9 cellular contexts compared by ENCODE assay signal in the genomic region with DNA sequence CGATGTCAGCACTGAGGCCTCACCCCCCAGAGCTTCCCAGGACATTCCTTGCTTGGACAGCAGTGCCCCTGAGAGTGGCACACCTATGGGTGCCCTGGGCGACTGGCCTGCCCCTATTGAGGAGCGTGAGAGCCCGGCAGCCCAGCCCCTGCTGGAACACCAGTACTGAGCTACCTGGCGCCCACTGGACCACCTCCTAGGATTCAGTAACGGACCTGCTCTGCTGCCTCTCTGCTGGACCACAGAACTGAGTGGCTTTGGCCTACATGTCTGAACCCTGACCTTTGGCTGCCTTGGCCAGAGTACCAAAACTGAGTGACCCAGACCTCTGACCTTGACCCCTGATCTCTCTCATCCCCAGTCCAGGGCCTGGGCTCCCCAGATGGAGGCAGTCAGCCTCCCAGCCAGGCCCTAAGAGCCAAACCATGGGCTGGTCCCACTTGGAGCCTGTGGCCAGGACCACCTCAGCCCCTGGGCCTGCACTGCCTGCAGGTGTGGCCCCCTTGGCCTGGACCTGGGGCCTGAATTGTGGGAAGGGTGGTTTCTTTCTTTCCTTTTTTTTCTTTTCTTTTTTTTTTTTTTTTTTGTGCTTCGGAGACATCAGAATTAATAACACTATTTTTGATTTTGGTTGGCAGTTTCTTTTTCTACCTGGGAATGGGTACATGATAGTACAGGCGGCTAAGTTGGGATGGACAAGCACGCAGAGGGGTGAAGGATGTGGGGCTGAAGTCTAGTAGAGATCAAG. TPM values are rescaled to one million over a fixed set of nuclear protein-coding genes. Genes with fewer than 3 reads are reported as not detected.
DNase-seq lines count a peak whose midpoint lies in the region; ATAC-seq and TF ChIP-seq lines count a peak whose summit lies in the region.
"Had no signal": no experiment of that assay in that cellular context is flagged by ENCODE, and none has a peak within 500 bp of the region (broad histone marks: within the 10 kb centered on the region; RNA-seq: fewer than 3 reads in every experiment).

No MANE protein-coding gene starts in this region.

- peak overlapping the region; percentile 56 for H3K14ac ChIP-seq in neuronal stem cell (ENCODE audit: low read length)

- intact Hi-C loops in CD4-positive, alpha-beta memory T cell (cut with micrococcal nuclease) = no loop called here
- intact Hi-C loops in mucosa of descending colon (cut with DNase I, micrococcal nuclease) = no loop called here

- DNase-seq in CD4-positive, alpha-beta memory T cell = no peak
- DNase-seq in MM.1S = no peak
- no peak for DNase-seq in effector memory CD4-positive, alpha-beta T cell
- no peak for DNase-seq in neuronal stem cell (ENCODE audit: low spot score)
- no peak for DNase-seq in stimulated activated CD4-positive, alpha-beta T cell treated with anti-CD3 and anti-CD28 coated beads, Interleukin-12 subunit alpha, Interleukin-12 subunit beta, amount 100 ng/mL, for 4 hours
- DNase-seq in stimulated activated CD4-positive, alpha-beta T cell treated with anti-CD3 and anti-CD28 coated beads, Interleukin-4, amount 100 ng/mL, for 4 hours = no peak
- DNase-seq in NCI-H187 treated with DMSO at 0.1 percent for 48 hours (lab: John Stamatoyannopoulos, UW) = no peak
- DNase-seq in mucosa of descending colon = no peak

- H3K4me2 ChIP-seq in MM.1S (ENCODE audit: low read depth, low read length) (peak overlapping the region; percentile 97), neuronal stem cell (ENCODE audit: insufficient read depth, low read length, poor library complexity, severe bottlenecking) (no peak overlapping the region)

- no peak overlapping the region for H2BK12ac ChIP-seq in neuronal stem cell (ENCODE audit: low read length)

- H2AK5ac ChIP-seq in neuronal stem cell (ENCODE audit: low read depth, low read length) = peak overlapping the region; percentile 40

- peak overlapping the region; percentile 76 for H3K18ac ChIP-seq in neuronal stem cell (ENCODE audit: low read length)

- H3K36me3 ChIP-seq in CD4-positive, alpha-beta memory T cell (ENCODE audit: insufficient read depth, low read length) = peaks cover 37% of the 10 kb centered on the region
- H3K36me3 ChIP-seq in MM.1S (replicated peaks; ENCODE audit: insufficient read depth, low read length) = no peaks in the 10 kb centered on the region
- peaks cover 33% of the 10 kb centered on the region for H3K36me3 ChIP-seq in effector memory CD4-positive, alpha-beta T cell (ENCODE audit: control insufficient read depth, insufficient read depth, low read length)
- peaks cover 30 to 54% of the 10 kb centered on the region in 2 donors for H3K36me3 ChIP-seq in neuronal stem cell (replicated peaks in 1 of 2; ENCODE audit: control insufficient read depth in 2 of 2, insufficient read depth in 2 of 2, low read length in 2 of 2)
- H3K36me3 ChIP-seq in mucosa of descending colon (ENCODE audit: low read depth) = no peaks in the 10 kb centered on the region

- peaks cover 14% of the 10 kb centered on the region for H3F3A ChIP-seq in MM.1S (ENCODE audit: insufficient read depth, low read length)

- H3K79me1 ChIP-seq in neuronal stem cell (ENCODE audit: low read depth, low read length) = peaks cover 11% of the 10 kb centered on the region

- H3K9ac ChIP-seq in MM.1S (ENCODE audit: low read length) = no peak overlapping the region; the same call in 1 of the 2 replicates
- peak overlapping the region; percentile 92 for H3K9ac ChIP-seq in neuronal stem cell (ENCODE audit: low read depth, low read length, poor library complexity)

- H3K9me2 ChIP-seq in MM.1S (replicated peaks; ENCODE audit: insufficient read depth, low read length) = no peaks in the 10 kb centered on the region

- H3K4me1 Mint-ChIP-seq in CD4-positive, alpha-beta memory T cell = peaks cover 24 to 66% (median 44%) of the 10 kb centered on the region in 4 donors

- peaks cover 9% of the 10 kb centered on the region; the same call in 1 of the 2 replicates for H3K79me2 ChIP-seq in MM.1S (ENCODE audit: low read length)

- TF ChIP-seq CTCF in MM.1S (IDR thresholded peaks at IDR 0.05; ENCODE audit: low read length) (no peak), mucosa of descending colon (IDR thresholded peaks at IDR 0.05) (no peak)

- H3K9me3 ChIP-seq in CD4-positive, alpha-beta memory T cell (ENCODE audit: control insufficient read depth in 1 of 2, low read length in 2 of 2) = no peaks in the 10 kb centered on the region
- H3K9me3 ChIP-seq in MM.1S (replicated peaks; ENCODE audit: insufficient read depth, low read length) = no peaks in the 10 kb centered on the region
- H3K9me3 ChIP-seq in effector memory CD4-positive, alpha-beta T cell (ENCODE audit: control insufficient read depth, low read length) = no peaks in the 10 kb centered on the region
- peaks cover 0 to 2% of the 10 kb centered on the region in 2 donors for H3K9me3 ChIP-seq in neuronal stem cell (replicated peaks in 1 of 2; ENCODE audit: control insufficient read depth in 2 of 2, insufficient read depth in 1 of 2, low read depth in 1 of 2, low read length in 2 of 2)
- H3K9me3 ChIP-seq in mucosa of descending colon = no peaks in the 10 kb centered on the region

- no peak overlapping the region for H3K4me3 ChIP-seq in CD4-positive, alpha-beta memory T cell (ENCODE audit: low read length in 2 of 2)
- H3K4me3 ChIP-seq in MM.1S (ENCODE audit: low read length) (no peak overlapping the region), neuronal stem cell (ENCODE audit: low read length in 2 of 2) (peak overlapping the region in 1 of 2 donors; percentile 76), mucosa of descending colon (no peak overlapping the region)
- no peak overlapping the region for H3K4me3 ChIP-seq in effector memory CD4-positive, alpha-beta T cell (ENCODE audit: insufficient read depth, low read depth, low read length, poor library complexity, severe bottlenecking)

- WGBS in neuronal stem cell (ENCODE audit: extremely low coverage in 2 of 2, insufficient read length in 2 of 2, insufficient replicate concordance in 1 of 2), 2 donors = no CpG with 5 or more reads among the region's 9 CpGs

- H3K23ac ChIP-seq in neuronal stem cell (ENCODE audit: low read depth, low read length, poor library complexity) = peak overlapping the region; percentile 85

- H3K9me3 Mint-ChIP-seq in CD4-positive, alpha-beta memory T cell = peaks cover 0 to 2% (median 0%) of the 10 kb centered on the region in 8 donors

- H2AFZ ChIP-seq in MM.1S (ENCODE audit: low read length) (peak overlapping the region; percentile 57; the same call in 1 of the 2 replicates), neuronal stem cell (ENCODE audit: low read length) (peak overlapping the region; percentile 62)

- H4K8ac ChIP-seq in neuronal stem cell (ENCODE audit: low read depth, low read length) = no peak overlapping the region

- CTCF ChIA-PET in CD4-positive, alpha-beta memory T cell (lab: Charles Lee; ENCODE audit: partially characterized antibody) = interaction anchor here (1.6 to 2.9 kb wide), 3 partner anchors 11 to 74 kb away, joined by 5 to 19 read pairs (median 7); no protein-coding TSS in a partner anchor

- H3K27ac ChIP-seq in CD4-positive, alpha-beta memory T cell (ENCODE audit: low read depth, low read length) = peak overlapping the region; percentile 94
- H3K27ac ChIP-seq in MM.1S (ENCODE audit: low read length) = peak overlapping the region; percentile 49; the same call in 1 of the 2 replicates
- H3K27ac ChIP-seq in effector memory CD4-positive, alpha-beta T cell (ENCODE audit: insufficient read depth, low read length, poor library complexity, severe bottlenecking) = peak overlapping the region; percentile 92
- H3K27ac ChIP-seq in neuronal stem cell (replicated peaks; ENCODE audit: low read length) = peak overlapping the region; percentile 73

- H3K27ac Mint-ChIP-seq in CD4-positive, alpha-beta memory T cell = peak overlapping the region; percentile 83 to 100 (median 95)

- H2BK5ac ChIP-seq in neuronal stem cell (ENCODE audit: low read length) = peak overlapping the region; percentile 90

- no peak overlapping the region for H4K91ac ChIP-seq in neuronal stem cell (ENCODE audit: low read depth, low read length, poor library complexity)

- H2BK120ac ChIP-seq in neuronal stem cell (ENCODE audit: low read depth, low read length) = no peak overlapping the region

- H3K4me1 ChIP-seq in CD4-positive, alpha-beta memory T cell (ENCODE audit: insufficient read depth, low read length) = peaks cover 65% of the 10 kb centered on the region
- H3K4me1 ChIP-seq in MM.1S (ENCODE audit: low read length) (peaks cover 9% of the 10 kb centered on the region), neuronal stem cell (ENCODE audit: control insufficient read depth in 2 of 2, insufficient read depth in 1 of 2, low read depth in 1 of 2, low read length in 2 of 2) (peaks cover 16 to 18% of the 10 kb centered on the region in 2 donors), mucosa of descending colon (ENCODE audit: low read depth) (peaks cover 15% of the 10 kb centered on the region)
- peaks cover 54% of the 10 kb centered on the region for H3K4me1 ChIP-seq in effector memory CD4-positive, alpha-beta T cell (ENCODE audit: control insufficient read depth, insufficient read depth, low read length, poor library complexity, severe bottlenecking)
- H3K4me1 ChIP-seq: foreskin keratinocyte had no signal

- H3K36me3 Mint-ChIP-seq in CD4-positive, alpha-beta memory T cell = peaks cover 6 to 45% of the 10 kb centered on the region in 2 donors

- POLR2A ChIA-PET in CD4-positive, alpha-beta memory T cell (lab: Charles Lee; ENCODE audit: partially characterized antibody) = interaction anchor here (0.6 to 12.0 kb wide), 18 partner anchors 7 to 254 kb away, joined by 3 to 359 read pairs (median 5); a partner anchor contains a TSS

- no peak overlapping the region for H2BK15ac ChIP-seq in neuronal stem cell (ENCODE audit: low read length)

- H3K4me3 Mint-ChIP-seq in CD4-positive, alpha-beta memory T cell = peak overlapping the region; percentile 76 to 98 (median 92)

- H3K27me3 Mint-ChIP-seq in CD4-positive, alpha-beta memory T cell = no peaks in the 10 kb centered on the region

- no peaks in the 10 kb centered on the region for H4K20me1 ChIP-seq in MM.1S (ENCODE audit: insufficient read depth, low read length)

- ATAC-seq in mucosa of descending colon = no peak

- no peaks in the 10 kb centered on the region for H3K27me3 ChIP-seq in CD4-positive, alpha-beta memory T cell (ENCODE audit: insufficient read depth, low read length)
- no peaks in the 10 kb centered on the region for H3K27me3 ChIP-seq in MM.1S (replicated peaks; ENCODE audit: insufficient read depth, low read length)
- no peaks in the 10 kb centered on the region for H3K27me3 ChIP-seq in effector memory CD4-positive, alpha-beta T cell (replicated peaks; ENCODE audit: control insufficient read depth, insufficient read depth, low read length, poor library complexity, severe bottlenecking)
- no peaks in the 10 kb centered on the region for H3K27me3 ChIP-seq in neuronal stem cell (ENCODE audit: control insufficient read depth in 3 of 3, insufficient read depth in 3 of 3, low read depth in 1 of 3, low read length in 3 of 3)
- H3K27me3 ChIP-seq: foreskin keratinocyte had no signal

- H3K4ac ChIP-seq in neuronal stem cell (ENCODE audit: low read length) = peak overlapping the region; percentile 6

RNA-seq across cellular contexts. Expression of a gene that starts 0.9 kb away (rescaled TPM):
- total RNA-seq in CD4-positive, alpha-beta memory T cell = 100 to 1,000 TPM; 150 to 169 TPM
- polyA plus RNA-seq in CD4-positive, alpha-beta memory T cell = 100 to 1,000 TPM in 1 of 2 donors, 10 to 100 TPM in 1; 50.1 to 204 TPM
- polyA plus RNA-seq in neuronal stem cell (2013, experiment 1 of 2) = 13.1 TPM
- polyA plus RNA-seq in neuronal stem cell (2013, experiment 2 of 2) = 15.5 TPM
- total RNA-seq in mucosa of descending colon = 10 to 100 TPM; 23.2 to 52.5 (median 28.1) TPM

RNA-seq across cellular contexts. Expression of a gene that starts 21.4 kb away (rescaled TPM):
- 10 to 100 TPM; 63.3 to 66.3 TPM for total RNA-seq in CD4-positive, alpha-beta memory T cell
- polyA plus RNA-seq in CD4-positive, alpha-beta memory T cell = 1 to 10 TPM in 1 of 2 donors, under 1 TPM in 1; 0.41 to 6.3 TPM
- polyA plus RNA-seq in neuronal stem cell (2013, experiment 1 of 2) = 11.7 TPM
- polyA plus RNA-seq in neuronal stem cell (2013, experiment 2 of 2) = 11.4 TPM
- total RNA-seq in mucosa of descending colon = 10 to 100 TPM; 42.5 to 53.4 (median 47.5) TPM

RNA-seq across cellular contexts. Expression of a gene that starts 23.0 kb away (rescaled TPM):
- 10 to 100 TPM; 92.0 to 93.6 TPM for total RNA-seq in CD4-positive, alpha-beta memory T cell
- 10 to 100 TPM in 1 of 2 donors, 1 to 10 TPM in 1; 6.3 to 24.1 TPM for polyA plus RNA-seq in CD4-positive, alpha-beta memory T cell
- 34.0 TPM for polyA plus RNA-seq in neuronal stem cell (2013, experiment 1 of 2)
- 32.6 TPM for polyA plus RNA-seq in neuronal stem cell (2013, experiment 2 of 2)
- 100 to 1,000 TPM in 1 of 3 donors, 10 to 100 TPM in 2; 81.6 to 109 (median 95.7) TPM for total RNA-seq in mucosa of descending colon

RNA-seq across cellular contexts. Expression of a gene that starts 25.7 kb away (rescaled TPM):
- 100 to 1,000 TPM; 170 to 173 TPM for total RNA-seq in CD4-positive, alpha-beta memory T cell
- 10 to 100 TPM; 36.5 to 74.7 TPM for polyA plus RNA-seq in CD4-positive, alpha-beta memory T cell
- polyA plus RNA-seq in neuronal stem cell (2013, experiment 1 of 2) = 26.0 TPM
- polyA plus RNA-seq in neuronal stem cell (2013, experiment 2 of 2) = 24.2 TPM
- total RNA-seq in mucosa of descending colon = 10 to 100 TPM; 69.1 to 89.6 (median 71.0) TPM

RNA-seq across cellular contexts. Expression of a gene that starts 41.4 kb away (rescaled TPM):
- total RNA-seq in CD4-positive, alpha-beta memory T cell = 1 to 10 TPM; 1.6 to 2.7 TPM
- polyA plus RNA-seq in CD4-positive, alpha-beta memory T cell = 1 to 10 TPM in 1 of 2 donors, not detected in 1; 1.2 TPM
- 0.06 TPM for polyA plus RNA-seq in neuronal stem cell (2013, experiment 1 of 2)
- 0.08 TPM for polyA plus RNA-seq in neuronal stem cell (2013, experiment 2 of 2)
- total RNA-seq in mucosa of descending colon = 1 to 10 TPM in 2 of 3 donors, under 1 TPM in 1; 0.49 to 1.7 (median 1.5) TPM
